Comparison of ENCODE assay signal across 1 cellular context in the genomic region with DNA sequence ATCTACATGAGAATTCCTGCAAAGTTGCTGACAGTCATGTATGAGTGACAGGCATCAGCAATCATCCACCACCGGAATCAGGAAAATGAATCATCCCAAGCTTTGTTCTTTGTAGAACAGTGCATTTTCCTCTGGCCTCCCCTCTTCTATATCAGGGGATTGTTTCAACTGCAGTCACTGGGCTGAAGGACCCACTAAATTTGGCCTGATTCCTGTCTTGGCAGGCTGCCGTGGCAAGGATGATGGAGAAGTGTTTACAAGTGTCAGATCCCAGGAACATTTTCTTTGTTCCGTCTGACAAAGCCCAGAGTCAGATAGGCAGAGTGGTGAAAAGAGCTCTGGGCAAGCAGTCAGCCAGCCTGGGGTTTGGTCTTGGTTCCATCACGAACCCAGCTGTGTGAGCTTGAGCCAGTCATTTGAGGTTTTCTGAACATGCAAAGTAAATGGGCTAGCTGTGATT.
TF ChIP-seq lines count a peak whose summit lies in the region.

No MANE protein-coding gene starts in this region.

TF ChIP-seq in IMR-90, 13 proteins besides CTCF, POLR2A, EP300 and RAD21 (continued from another document):
- TF ChIP-seq USF2 (IDR thresholded peaks at IDR 0.05; ENCODE audit: low read depth, low read length) (no peak), CHD1 (IDR thresholded peaks at IDR 0.05; ENCODE audit: low read depth, low read length) (no peak), FOS (IDR thresholded peaks at IDR 0.05; ENCODE audit: low read depth, low read length) (no peak), RFX5 (IDR thresholded peaks at IDR 0.05; ENCODE audit: low read depth, low read length) (no peak), RCOR1 (IDR thresholded peaks at IDR 0.05; ENCODE audit: insufficient replicate concordance, low read length) (no peak), BHLHE40 (IDR thresholded peaks at IDR 0.05; ENCODE audit: low read depth, low read length) (no peak), NFE2L2 (IDR thresholded peaks at IDR 0.05; ENCODE audit: low read depth, low read length) (no peak), SMC3 (IDR thresholded peaks at IDR 0.05; ENCODE audit: low read depth, low read length) (no peak), MXI1 (IDR thresholded peaks at IDR 0.05; ENCODE audit: borderline replicate concordance, low read depth, low read length) (no peak), MAZ (IDR thresholded peaks at IDR 0.05; ENCODE audit: borderline replicate concordance, low read depth, low read length) (no peak), MAFK (IDR thresholded peaks at IDR 0.05; ENCODE audit: low read depth, low read length) (no peak)
- TF ChIP-seq, protein P1, sequence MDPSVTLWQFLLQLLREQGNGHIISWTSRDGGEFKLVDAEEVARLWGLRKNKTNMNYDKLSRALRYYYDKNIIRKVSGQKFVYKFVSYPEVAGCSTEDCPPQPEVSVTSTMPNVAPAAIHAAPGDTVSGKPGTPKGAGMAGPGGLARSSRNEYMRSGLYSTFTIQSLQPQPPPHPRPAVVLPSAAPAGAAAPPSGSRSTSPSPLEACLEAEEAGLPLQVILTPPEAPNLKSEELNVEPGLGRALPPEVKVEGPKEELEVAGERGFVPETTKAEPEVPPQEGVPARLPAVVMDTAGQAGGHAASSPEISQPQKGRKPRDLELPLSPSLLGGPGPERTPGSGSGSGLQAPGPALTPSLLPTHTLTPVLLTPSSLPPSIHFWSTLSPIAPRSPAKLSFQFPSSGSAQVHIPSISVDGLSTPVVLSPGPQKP (IDR thresholded peaks at IDR 0.05; ENCODE audit: borderline replicate concordance, low read depth, low read length) = no peak
